In genomic region chr5:143145388-143145787, GRCh38 we compare ENCODE assay signal across 14 cellular contexts.
A peak's percentile ranks its signal among the peaks of the same experiment; 100 is the strongest.
DNase-seq lines count a peak whose midpoint lies in the region; ATAC-seq and TF ChIP-seq lines count a peak whose summit lies in the region.
"Had no signal": no experiment of that assay in that cellular context is flagged by ENCODE, and none has a peak within 500 bp of the region (broad histone marks: within the 10 kb centered on the region; RNA-seq: fewer than 3 reads in every experiment).

No MANE protein-coding gene starts in this region.

- no peak for TF ChIP-seq POLR2A in prostate gland (IDR thresholded peaks at IDR 0.05)

- H3K9me3 ChIP-seq in right cardiac atrium (ENCODE audit: control insufficient read depth, low read length) (no peaks in the 10 kb centered on the region), prostate gland (no peaks in the 10 kb centered on the region)
- H3K9me3 ChIP-seq: mucosa of descending colon had no signal

- no peaks in the 10 kb centered on the region for H3K36me3 ChIP-seq in prostate gland

- H3K27me3 ChIP-seq in right cardiac atrium (ENCODE audit: control insufficient read depth, insufficient read depth) (no peaks in the 10 kb centered on the region), prostate gland (replicated peaks; ENCODE audit: insufficient read depth) (no peaks in the 10 kb centered on the region)

- intact Hi-C loops in right cardiac atrium (cut with DNase I) = no loop called here
- intact Hi-C loops in Right ventricle myocardium inferior (cut with DNase I) = no loop called here
- intact Hi-C loops in prostate gland (cut with DNase I) = loop anchor here (10.0 kb wide), 2 partner anchors 99 to 121 kb away; no protein-coding TSS in a partner anchor

- H3K4me1 ChIP-seq in right cardiac atrium (ENCODE audit: control insufficient read depth, insufficient read depth, low read length) (peaks cover 8% of the 10 kb centered on the region), prostate gland (replicated peaks) (peaks cover 1% of the 10 kb centered on the region)

- WGBS in right cardiac atrium = 40% methylated on average over 6 of the region's 6 CpGs
- WGBS in prostate gland = 39% methylated on average over 6 of the region's 6 CpGs

- ATAC-seq in right cardiac atrium (no peak), Right ventricle myocardium inferior (no peak), GM19328 (IDR thresholded peaks at IDR 0.05; ENCODE audit: unreplicated experiment) (no peak), GM19023 (IDR thresholded peaks at IDR 0.05; ENCODE audit: unreplicated experiment) (no peak)
- ATAC-seq: mucosa of descending colon had no signal

- DNase-seq in right cardiac atrium (no peak), Right ventricle myocardium inferior (ENCODE audit: missing footprints) (no peak), fibroblast of peridontal ligament (ENCODE audit: extremely low read depth) (peak; percentile 54), prostate gland (ENCODE audit: low spot score) (no peak), foreskin melanocyte (no peak), GOT3 (lab: John Stamatoyannopoulos, UW) (no peak)
- DNase-seq: AML-193, amygdala, DND-41, mucosa of descending colon, NCI-H1417 treated with DMSO at 0.1 percent for 48 hours, NCI-H526 treated with DMSO at 0.1 percent for 48 hours had no signal

- no peak for TF ChIP-seq CTCF in prostate gland (IDR thresholded peaks at IDR 0.05)

- H3K27ac ChIP-seq in right cardiac atrium (ENCODE audit: low read length) (no peak overlapping the region), prostate gland (peak overlapping the region; percentile 5 to 26)

- H3K4me3 ChIP-seq in right cardiac atrium (ENCODE audit: low read length) (peak overlapping the region; percentile 45), prostate gland (no peak overlapping the region)
- H3K4me3 ChIP-seq: mucosa of descending colon had no signal
